19 cellular contexts compared by ENCODE assay signal in the genomic region with DNA sequence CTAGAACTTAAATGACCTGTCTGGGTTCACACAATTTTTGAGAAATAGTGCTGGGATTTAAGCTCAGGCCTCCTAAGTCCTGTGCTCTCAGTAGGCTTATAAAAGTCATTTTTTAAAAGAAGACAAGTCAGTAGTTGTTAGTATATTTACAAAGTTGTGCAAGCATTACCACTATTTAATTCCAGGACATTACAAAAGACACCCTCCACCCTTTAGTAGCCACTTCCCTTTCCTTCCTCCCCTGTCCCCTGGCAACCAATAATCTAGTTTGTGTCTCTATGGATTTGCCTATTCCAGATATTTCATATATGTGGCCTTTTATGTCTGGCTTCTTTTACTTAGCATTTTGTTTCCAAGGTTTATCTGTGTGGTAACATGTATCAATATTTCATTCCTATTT. TPM values are rescaled to one million over a fixed set of nuclear protein-coding genes. Genes with fewer than 3 reads are reported as not detected.
DNase-seq lines count a peak whose midpoint lies in the region; ATAC-seq, FAIRE-seq and TF ChIP-seq lines count a peak whose summit lies in the region.
"Had no signal": no experiment of that assay in that cellular context is flagged by ENCODE, and none has a peak within 500 bp of the region (broad histone marks: within the 10 kb centered on the region; RNA-seq: fewer than 3 reads in every experiment).

No MANE protein-coding gene starts in this region.

- no peak overlapping the region for H3K27ac ChIP-seq in GM23338 (ENCODE audit: low read depth)

- H3K27ac Mint-ChIP-seq in CD14-positive monocyte (peak overlapping the region; percentile 59 to 84 (median 82)), GM23338 (peak overlapping the region; percentile 22; the same call in 1 of the 2 replicates)
- peak overlapping the region; percentile 25 for H3K27ac Mint-ChIP-seq in dendritic cell treated with granulocyte-macrophage colony-stimulating factor and Interleukin-4, amounts not matched to agents 40 ng/mL and 50 ng/mL, for 4 days
- no peak overlapping the region for H3K27ac Mint-ChIP-seq in activated naive CD4-positive, alpha-beta T cell treated with anti-CD3 and anti-CD28 coated beads for 36 hours
- H3K27ac Mint-ChIP-seq: CD4-positive, alpha-beta T cell; H9; IgD-negative memory B cell had no signal

- DNase-seq in CD14-positive monocyte (ENCODE audit: low spot score) (no peak), GM23338 (ENCODE audit: low spot score) (no peak), NOMO-1 treated with DMSO at 0.1 percent for 48 hours (lab: John Stamatoyannopoulos, UW; ENCODE audit: unreplicated experiment) (peak; percentile 83), NCI-H2171 treated with DMSO at 0.1 percent for 48 hours (lab: John Stamatoyannopoulos, UW) (no peak), D721Med (ENCODE audit: insufficient read length, low spot score) (no peak), H4 (ENCODE audit: low spot score) (no peak)
- DNase-seq in activated naive CD4-positive, alpha-beta T cell treated with anti-CD3 and anti-CD28 coated beads for 36 hours, result no peak
- DNase-seq: ACHN; CD4-positive, alpha-beta T cell; DMS79; H9; NCI-H1048; NCI-H146; NCI-H510A; NCI-H82; SHP77 treated with DMSO at 0.1 percent for 48 hours had no signal

- no peak overlapping the region for H3K4me3 ChIP-seq in GM23338

- no peaks in the 10 kb centered on the region for H3K79me2 ChIP-seq in GM23338 (replicated peaks; ENCODE audit: insufficient read depth)

- no peaks in the 10 kb centered on the region; the same call in 1 of the 2 replicates for H4K20me1 ChIP-seq in GM23338 (replicated peaks; ENCODE audit: insufficient read depth)

- no peak for TF ChIP-seq CTCF in CD14-positive monocyte (IDR thresholded peaks at IDR 0.05)
- no peak for TF ChIP-seq CTCF in GM23338 (conservative IDR thresholded peaks at IDR 0.05; ENCODE audit: low read depth in 2 of 2)
- TF ChIP-seq CTCF in D721Med (IDR thresholded peaks at IDR 0.05; ENCODE audit: insufficient read depth, missing control alignments), result no peak

- H3K36me3 Mint-ChIP-seq in CD14-positive monocyte, result peaks cover 13 to 22% of the 10 kb centered on the region in 2 donors
- peaks cover 20% of the 10 kb centered on the region for H3K36me3 Mint-ChIP-seq in GM23338 (ENCODE audit: low read depth)
- H3K36me3 Mint-ChIP-seq in dendritic cell treated with granulocyte-macrophage colony-stimulating factor and Interleukin-4, amounts not matched to agents 40 ng/mL and 50 ng/mL, for 4 days (ENCODE audit: low read depth), result peaks cover 16% of the 10 kb centered on the region
- H3K36me3 Mint-ChIP-seq in activated naive CD4-positive, alpha-beta T cell treated with anti-CD3 and anti-CD28 coated beads for 36 hours (ENCODE audit: low read depth), result peaks cover 12% of the 10 kb centered on the region

- H3K4me3 Mint-ChIP-seq in CD14-positive monocyte (peak overlapping the region in 1 of 2 donors; percentile 15), GM23338 (no peak overlapping the region)
- H3K4me3 Mint-ChIP-seq in dendritic cell treated with granulocyte-macrophage colony-stimulating factor and Interleukin-4, amounts not matched to agents 40 ng/mL and 50 ng/mL, for 4 days, result no peak overlapping the region
- no peak overlapping the region for H3K4me3 Mint-ChIP-seq in activated naive CD4-positive, alpha-beta T cell treated with anti-CD3 and anti-CD28 coated beads for 36 hours
- H3K4me3 Mint-ChIP-seq: CD4-positive, alpha-beta T cell; H9; IgD-negative memory B cell had no signal

- CTCF ChIA-PET in activated naive CD4-positive, alpha-beta T cell treated with anti-CD3 and anti-CD28 coated beads for 36 hours (lab: Charles Lee), result interaction anchor here (0.9 kb wide), 1 partner anchor 19 kb away, joined by 3 read pairs; no protein-coding TSS in a partner anchor

- H3K9me2 ChIP-seq in GM23338 (ENCODE audit: insufficient read depth), result peaks cover 4% of the 10 kb centered on the region; the same call in 1 of the 2 replicates

- peaks cover 20% of the 10 kb centered on the region for H3K4me1 Mint-ChIP-seq in CD14-positive monocyte
- no peaks in the 10 kb centered on the region; the same call in 2 of the 3 replicates for H3K4me1 Mint-ChIP-seq in GM23338
- H3K4me1 Mint-ChIP-seq in dendritic cell treated with granulocyte-macrophage colony-stimulating factor and Interleukin-4, amounts not matched to agents 40 ng/mL and 50 ng/mL, for 4 days (ENCODE audit: low read depth), result peaks cover 13% of the 10 kb centered on the region
- H3K4me1 Mint-ChIP-seq in activated naive CD4-positive, alpha-beta T cell treated with anti-CD3 and anti-CD28 coated beads for 36 hours (ENCODE audit: low read depth), result peaks cover 3% of the 10 kb centered on the region
- H3K4me1 Mint-ChIP-seq: H9 had no signal

- peaks cover 1% of the 10 kb centered on the region; the same call in 1 of the 2 replicates for H3K36me3 ChIP-seq in GM23338 (ENCODE audit: insufficient read depth)

- intact Hi-C loops in CD14-positive monocyte (cut with micrococcal nuclease), result no loop called here
- intact Hi-C loops in dendritic cell treated with granulocyte-macrophage colony-stimulating factor and Interleukin-4, amounts not matched to agents 40 ng/mL and 50 ng/mL, for 4 days (cut with micrococcal nuclease), result loop anchor here (2.0 kb wide), 1 partner anchor 62 kb away; no protein-coding TSS in a partner anchor
- intact Hi-C loops in activated naive CD4-positive, alpha-beta T cell treated with anti-CD3 and anti-CD28 coated beads for 36 hours (cut with micrococcal nuclease), result no loop called here

- H3F3A ChIP-seq in GM23338 (replicated peaks; ENCODE audit: low read depth), result no peaks in the 10 kb centered on the region

- no peaks in the 10 kb centered on the region for H3K27me3 ChIP-seq in GM23338 (ENCODE audit: insufficient read depth)

- no peak for FAIRE-seq in D721Med (lab: Jason Lieb, UNC)
- FAIRE-seq: RCC 7860 had no signal

- ATAC-seq in GM23338, result no peak

- H3K4me2 ChIP-seq in GM23338, result no peak overlapping the region

- H3K9me3 Mint-ChIP-seq in CD14-positive monocyte (peaks cover 3 to 9% (median 7%) of the 10 kb centered on the region in 7 donors), GM23338 (peaks cover 9% of the 10 kb centered on the region)
- H3K9me3 Mint-ChIP-seq in dendritic cell treated with granulocyte-macrophage colony-stimulating factor and Interleukin-4, amounts not matched to agents 40 ng/mL and 50 ng/mL, for 4 days, result peaks cover 8% of the 10 kb centered on the region
- H3K9me3 Mint-ChIP-seq in activated naive CD4-positive, alpha-beta T cell treated with anti-CD3 and anti-CD28 coated beads for 36 hours, result peaks cover 11% of the 10 kb centered on the region
- H3K9me3 Mint-ChIP-seq: CD4-positive, alpha-beta T cell had no signal

- H3K4me1 ChIP-seq in GM23338 (ENCODE audit: insufficient read depth), result no peaks in the 10 kb centered on the region

- no peak overlapping the region for H2AFZ ChIP-seq in GM23338

- H3K27me3 Mint-ChIP-seq in CD14-positive monocyte (ENCODE audit: low read depth in 3 of 3) (peaks cover 0 to 1% (median 0%) of the 10 kb centered on the region in 3 donors), GM23338 (ENCODE audit: insufficient read depth, low read depth, poor library complexity) (peaks cover 6% of the 10 kb centered on the region)
- H3K27me3 Mint-ChIP-seq in dendritic cell treated with granulocyte-macrophage colony-stimulating factor and Interleukin-4, amounts not matched to agents 40 ng/mL and 50 ng/mL, for 4 days, result no peaks in the 10 kb centered on the region
- H3K27me3 Mint-ChIP-seq in activated naive CD4-positive, alpha-beta T cell treated with anti-CD3 and anti-CD28 coated beads for 36 hours (ENCODE audit: low read depth), result no peaks in the 10 kb centered on the region
- H3K27me3 Mint-ChIP-seq: CD4-positive, alpha-beta T cell; IgD-negative memory B cell had no signal

TF ChIP-seq in GM23338, 12 proteins besides CTCF, POLR2A, EP300 and RAD21:
- TF ChIP-seq NANOG (IDR thresholded peaks at IDR 0.05; ENCODE audit: borderline replicate concordance) (no peak), POLR2AphosphoS5 (IDR thresholded peaks at IDR 0.05; ENCODE audit: low read depth) (no peak), JUNB (IDR thresholded peaks at IDR 0.05; ENCODE audit: unreplicated experiment) (no peak)

RNA-seq across cellular contexts. Expression of a gene that starts 37.6 kb away (rescaled TPM):
- polyA plus RNA-seq in CD14-positive monocyte (100 to 1,000 TPM in 1 of 2 donors, 10 to 100 TPM in 1; 84.4 to 106 TPM), GM23338 (2016; fragmentation: Nextera tagmentation; extraction: Ambion mirVana) (868 and 956 TPM in 2 replicates)
- 166 and 193 TPM in 2 replicates for total RNA-seq in GM23338 (2014; rRNA removed; shearing (Covaris generic))
- 10 to 100 TPM; 35.3 to 35.8 TPM for total RNA-seq in activated naive CD4-positive, alpha-beta T cell treated with anti-CD3 and anti-CD28 coated beads for 36 hours
- total RNA-seq in H4 (2014; rRNA removed; shearing (Covaris generic)), result 150 and 172 TPM in 2 replicates
